Comparison of ENCODE assay signal across 23 cellular contexts in the genomic region with DNA sequence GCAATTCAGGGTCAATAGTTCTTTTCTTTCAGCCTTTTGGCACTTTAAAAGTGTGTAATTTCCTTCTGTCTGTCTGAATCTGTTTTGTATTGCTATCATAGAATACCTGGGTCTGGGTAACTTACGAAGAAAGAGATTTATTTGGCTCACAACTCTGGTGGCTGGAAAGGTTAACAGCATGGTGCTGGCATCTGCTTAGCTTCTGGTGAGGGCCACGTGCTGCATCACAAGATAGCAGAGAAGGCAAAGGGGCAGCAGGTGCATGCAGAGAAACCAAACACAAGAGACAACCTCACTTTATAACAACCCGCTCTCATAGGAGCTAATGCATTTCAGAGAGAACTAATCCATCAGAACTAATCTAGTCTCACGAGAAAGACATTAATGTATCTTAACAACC. TPM values are rescaled to one million over a fixed set of nuclear protein-coding genes. Genes with fewer than 3 reads are reported as not detected.
DNase-seq lines count a peak whose midpoint lies in the region; ATAC-seq, FAIRE-seq and TF ChIP-seq lines count a peak whose summit lies in the region.
"Had no signal": no experiment of that assay in that cellular context is flagged by ENCODE, and none has a peak within 500 bp of the region (broad histone marks: within the 10 kb centered on the region; RNA-seq: fewer than 3 reads in every experiment).

No MANE protein-coding gene starts in this region.

- H3K36me3 ChIP-seq in pancreas: no peaks in the 10 kb centered on the region
- H3K36me3 ChIP-seq: BE2C, MG63 had no signal

- WGBS in pancreas, 2 donors: 59 to 61% methylated on average over 4 of the region's 4 CpGs

- intact Hi-C loops in pancreas (cut with DNase I): no loop called here

- no peak for TF ChIP-seq CTCF in osteocyte (IDR thresholded peaks at IDR 0.05)
- TF ChIP-seq CTCF in pancreas (IDR thresholded peaks at IDR 0.05): no peak

- H3K9me3 Mint-ChIP-seq in osteocyte (ENCODE audit: unreplicated experiment): peaks cover 5% of the 10 kb centered on the region
- H3K9me3 Mint-ChIP-seq: CD4-positive, alpha-beta T cell; T-helper 1 cell treated with Interleukin-12 subunit alpha and Interleukin-12 subunit beta and Interleukin-4 antibody, amounts not matched to agents 30 μg/mL and 1 μg/mL, for 36 hours had no signal

- no peaks in the 10 kb centered on the region for H3K36me3 Mint-ChIP-seq in osteocyte (ENCODE audit: unreplicated experiment)

- H3K27me3 ChIP-seq in pancreas: peaks cover 0 to 6% (median 0%) of the 10 kb centered on the region in 4 donors
- H3K27me3 ChIP-seq: BE2C, MG63 had no signal

- no peaks in the 10 kb centered on the region for H3K27me3 Mint-ChIP-seq in osteocyte (ENCODE audit: unreplicated experiment)
- H3K27me3 Mint-ChIP-seq: CD4-positive, alpha-beta T cell had no signal

- H3K9me3 ChIP-seq in pancreas: no peaks in the 10 kb centered on the region
- H3K9me3 ChIP-seq: BE2C, Caco-2, MG63 had no signal

- H3K4me1 Mint-ChIP-seq in osteocyte (ENCODE audit: unreplicated experiment): no peaks in the 10 kb centered on the region

- no peak for ATAC-seq in pancreas

- H3K4me3 ChIP-seq in pancreas: no peak overlapping the region
- H3K4me3 ChIP-seq: MG63, PC-9 had no signal

- no peak overlapping the region for H3K27ac ChIP-seq in pancreas
- H3K27ac ChIP-seq: PC-9, RWPE1 had no signal

- no peak overlapping the region for H3K4me3 Mint-ChIP-seq in osteocyte (ENCODE audit: unreplicated experiment)
- H3K4me3 Mint-ChIP-seq: CD4-positive, alpha-beta T cell; T-helper 1 cell treated with Interleukin-12 subunit alpha and Interleukin-12 subunit beta and Interleukin-4 antibody, amounts not matched to agents 30 μg/mL and 1 μg/mL, for 36 hours had no signal

- no peak for FAIRE-seq in pancreas (lab: Jason Lieb, UNC)
- FAIRE-seq: H54, HTR-8/SVneo had no signal

- DNase-seq in NCI-H2171 treated with DMSO at 0.1 percent for 48 hours (lab: John Stamatoyannopoulos, UW) (peak; percentile 4), NCI-H2171 (lab: John Stamatoyannopoulos, UW) (no peak), NCI-H2227 (lab: John Stamatoyannopoulos, UW; ENCODE audit: unreplicated experiment) (peak; percentile 52), SK-N-DZ (ENCODE audit: low spot score) (peak; percentile 49), osteocyte (ENCODE audit: extremely low spot score, unreplicated experiment) (peak; percentile 36), pancreas (no peak), DMS79 (lab: John Stamatoyannopoulos, UW) (no peak), NOMO-1 treated with dmso at 0.1 percent for 144 hours (lab: John Stamatoyannopoulos, UW; ENCODE audit: unreplicated experiment) (no peak)
- DNase-seq: BE2C; Caco-2; CD4-positive, alpha-beta T cell; Kasumi-1; MG63; NCI-H1092; NCI-H1694; NCI-H2107; PC-9; SIG-M5 had no signal

- H3K27ac Mint-ChIP-seq in osteocyte (ENCODE audit: unreplicated experiment): no peak overlapping the region
- H3K27ac Mint-ChIP-seq: CD4-positive, alpha-beta T cell; T-helper 1 cell treated with Interleukin-12 subunit alpha and Interleukin-12 subunit beta and Interleukin-4 antibody, amounts not matched to agents 30 μg/mL and 1 μg/mL, for 36 hours had no signal

- H3K4me1 ChIP-seq in pancreas: no peaks in the 10 kb centered on the region
- H3K4me1 ChIP-seq: BE2C had no signal

RNA-seq across cellular contexts. Expression of a gene that starts 18.8 kb away (rescaled TPM):
- 0.78 TPM in 1 of 2 replicates, not detected in the other for polyA plus RNA-seq in SK-N-DZ (2014; cell fraction: cytosol; rRNA removed)
- polyA plus RNA-seq in SK-N-DZ (2014; cell fraction: nucleus; rRNA removed): not detected in 2 replicates
- total RNA-seq in osteocyte (0.18 TPM in 1 of 2 replicates, not detected in the other), pancreas (10 to 100 TPM; 11.2 to 30.1 (median 20.0) TPM)
- polyA plus RNA-seq in pancreas: 10 to 100 TPM; 21.3 to 32.1 TPM
- total RNA-seq: A172; CD4-positive, alpha-beta T cell had no signal

RNA-seq across cellular contexts. Expression of a gene that starts 47.5 kb away (rescaled TPM):
- polyA plus RNA-seq in SK-N-DZ (2014; cell fraction: cytosol; rRNA removed): 144 and 154 TPM in 2 replicates
- 87.7 and 101 TPM in 2 replicates for polyA plus RNA-seq in SK-N-DZ (2014; cell fraction: nucleus; rRNA removed)
- total RNA-seq in osteocyte (79.8 and 83.6 TPM in 2 replicates), pancreas (10 to 100 TPM; 33.7 to 49.3 (median 45.8) TPM)
- polyA plus RNA-seq in pancreas: 10 to 100 TPM; 41.5 to 51.4 TPM

RNA-seq across cellular contexts. Expression of a gene that starts 48.0 kb away (rescaled TPM):
- polyA plus RNA-seq in SK-N-DZ (2014; cell fraction: cytosol; rRNA removed): 60.0 and 60.5 TPM in 2 replicates
- 54.2 and 64.8 TPM in 2 replicates for polyA plus RNA-seq in SK-N-DZ (2014; cell fraction: nucleus; rRNA removed)
- total RNA-seq in osteocyte (36.9 and 37.6 TPM in 2 replicates), pancreas (10 to 100 TPM; 13.3 to 24.9 (median 18.7) TPM)
- polyA plus RNA-seq in pancreas: 10 to 100 TPM; 36.2 to 42.0 TPM

Comparison
In these comparisons a context has a peak if more than half of its experiments do, and no peak if none do; other contexts are left out.
1. DNase-seq: peak in NCI-H2171 treated with DMSO at 0.1 percent for 48 hours (single experiment), NCI-H2227 (single experiment), SK-N-DZ (single experiment) and osteocyte (single experiment); none in NCI-H2171 (single experiment), pancreas (0 of 6), DMS79 (single experiment) and NOMO-1 treated with dmso at 0.1 percent for 144 hours (single experiment).
2. RNA of a gene that starts 18.8 kb away (total RNA-seq): 11.2 to 30.1 TPM in pancreas; 0.18 TPM in osteocyte; every median in the first group is over 10 times any median in the second.